15 cellular contexts compared by ENCODE assay signal in genomic region chr11:118076754-118077281, GRCh38. TPM values are rescaled to one million over a fixed set of nuclear protein-coding genes. Genes with fewer than 3 reads are reported as not detected.
DNase-seq lines count a peak whose midpoint lies in the region; ATAC-seq and TF ChIP-seq lines count a peak whose summit lies in the region.
"Had no signal": no experiment of that assay in that cellular context is flagged by ENCODE, and none has a peak within 500 bp of the region (broad histone marks: within the 10 kb centered on the region; RNA-seq: fewer than 3 reads in every experiment).

TMPRSS4 (plus strand) TSS chr11:118077078; CDS start chr11:118077303, 225 bp downstream.

- POLR2A ChIA-PET in activated CD8-positive, alpha-beta T cell treated with anti-CD3 and anti-CD28 coated beads for 36 hours (lab: Charles Lee): no interaction called here
- POLR2A ChIA-PET in activated CD4-positive, alpha-beta memory T cell treated with anti-CD3 and anti-CD28 coated beads, Interleukin-2, amount 10 ng/mL, durations not matched to agents 7 days and 5 days (lab: Charles Lee): no interaction called here

- no peaks in the 10 kb centered on the region for H3K36me3 ChIP-seq in suprapubic skin

- CTCF ChIA-PET in activated CD8-positive, alpha-beta T cell treated with anti-CD3 and anti-CD28 coated beads for 36 hours (lab: Charles Lee): interaction anchor here (0.6 to 1.1 kb wide), 2 partner anchors 24 to 232 kb away, joined by 3 read pairs; no protein-coding TSS in a partner anchor
- CTCF ChIA-PET in activated CD4-positive, alpha-beta memory T cell treated with anti-CD3 and anti-CD28 coated beads, Interleukin-2, amount 10 ng/mL, durations not matched to agents 7 days and 5 days (lab: Charles Lee): no interaction called here

- no peak for TF ChIP-seq POLR2A in suprapubic skin (IDR thresholded peaks at IDR 0.05)

- H3K4me3 ChIP-seq in suprapubic skin: no peak within 1 kb of the TSS
- H3K4me3 ChIP-seq: GM23248 had no signal

- H3K4me1 Mint-ChIP-seq in activated CD8-positive, alpha-beta T cell treated with anti-CD3 and anti-CD28 coated beads for 36 hours (ENCODE audit: low read depth): no peaks in the 10 kb centered on the region
- H3K4me1 Mint-ChIP-seq in memory B cell: peaks cover 3% of the 10 kb centered on the region
- H3K4me1 Mint-ChIP-seq in activated T-cell treated with anti-CD3 and anti-CD28 coated beads, Interleukin-2, amount 50 U/mL, for 72 hours (ENCODE audit: low read depth): no peaks in the 10 kb centered on the region
- H3K4me1 Mint-ChIP-seq in activated CD4-positive, alpha-beta memory T cell treated with anti-CD3 and anti-CD28 coated beads, Interleukin-2, amount 10 ng/mL, durations not matched to agents 7 days and 5 days: peaks cover 6% of the 10 kb centered on the region
- H3K4me1 Mint-ChIP-seq: activated naive CD4-positive, alpha-beta T cell treated with anti-CD3 and anti-CD28 coated beads, Interleukin-2, amount 50 U/mL, for 24 hours had no signal

- H3K27me3 ChIP-seq in suprapubic skin: peaks cover 17% of the 10 kb centered on the region

- 58% methylated on average over 7 of the region's 7 CpGs for WGBS in suprapubic skin

- H3K27me3 Mint-ChIP-seq in activated CD8-positive, alpha-beta T cell treated with anti-CD3 and anti-CD28 coated beads for 36 hours: no peaks in the 10 kb centered on the region
- H3K27me3 Mint-ChIP-seq in memory B cell: peaks cover 28% of the 10 kb centered on the region
- peaks cover 18% of the 10 kb centered on the region for H3K27me3 Mint-ChIP-seq in activated T-cell treated with anti-CD3 and anti-CD28 coated beads, Interleukin-2, amount 50 U/mL, for 72 hours (ENCODE audit: low read depth)
- H3K27me3 Mint-ChIP-seq in activated CD4-positive, alpha-beta memory T cell treated with anti-CD3 and anti-CD28 coated beads, Interleukin-2, amount 10 ng/mL, durations not matched to agents 7 days and 5 days: peaks cover 9% of the 10 kb centered on the region
- H3K27me3 Mint-ChIP-seq: activated naive CD4-positive, alpha-beta T cell treated with anti-CD3 and anti-CD28 coated beads, Interleukin-2, amount 50 U/mL, for 24 hours had no signal

- H3K9me3 Mint-ChIP-seq in activated CD8-positive, alpha-beta T cell treated with anti-CD3 and anti-CD28 coated beads for 36 hours: no peaks in the 10 kb centered on the region
- no peaks in the 10 kb centered on the region for H3K9me3 Mint-ChIP-seq in memory B cell
- no peaks in the 10 kb centered on the region for H3K9me3 Mint-ChIP-seq in activated T-cell treated with anti-CD3 and anti-CD28 coated beads, Interleukin-2, amount 50 U/mL, for 72 hours
- no peaks in the 10 kb centered on the region for H3K9me3 Mint-ChIP-seq in activated CD4-positive, alpha-beta memory T cell treated with anti-CD3 and anti-CD28 coated beads, Interleukin-2, amount 10 ng/mL, durations not matched to agents 7 days and 5 days
- H3K9me3 Mint-ChIP-seq: activated naive CD4-positive, alpha-beta T cell treated with anti-CD3 and anti-CD28 coated beads, Interleukin-2, amount 50 U/mL, for 24 hours had no signal

- no peaks in the 10 kb centered on the region for H3K36me3 Mint-ChIP-seq in activated CD8-positive, alpha-beta T cell treated with anti-CD3 and anti-CD28 coated beads for 36 hours (ENCODE audit: low read depth)
- H3K36me3 Mint-ChIP-seq in memory B cell: no peaks in the 10 kb centered on the region
- no peaks in the 10 kb centered on the region for H3K36me3 Mint-ChIP-seq in activated T-cell treated with anti-CD3 and anti-CD28 coated beads, Interleukin-2, amount 50 U/mL, for 72 hours (ENCODE audit: insufficient read depth in 2 of 2)
- H3K36me3 Mint-ChIP-seq in activated CD4-positive, alpha-beta memory T cell treated with anti-CD3 and anti-CD28 coated beads, Interleukin-2, amount 10 ng/mL, durations not matched to agents 7 days and 5 days (ENCODE audit: low read depth): no peaks in the 10 kb centered on the region
- H3K36me3 Mint-ChIP-seq: activated naive CD4-positive, alpha-beta T cell treated with anti-CD3 and anti-CD28 coated beads, Interleukin-2, amount 50 U/mL, for 24 hours had no signal

- H3K4me3 Mint-ChIP-seq in activated CD8-positive, alpha-beta T cell treated with anti-CD3 and anti-CD28 coated beads for 36 hours: no peak within 1 kb of the TSS
- H3K4me3 Mint-ChIP-seq in memory B cell: no peak within 1 kb of the TSS
- H3K4me3 Mint-ChIP-seq in activated T-cell treated with anti-CD3 and anti-CD28 coated beads, Interleukin-2, amount 50 U/mL, for 72 hours: no peak within 1 kb of the TSS
- H3K4me3 Mint-ChIP-seq in activated CD4-positive, alpha-beta memory T cell treated with anti-CD3 and anti-CD28 coated beads, Interleukin-2, amount 10 ng/mL, durations not matched to agents 7 days and 5 days: no peak within 1 kb of the TSS
- H3K4me3 Mint-ChIP-seq: activated naive CD4-positive, alpha-beta T cell treated with anti-CD3 and anti-CD28 coated beads, Interleukin-2, amount 50 U/mL, for 24 hours had no signal

- no peak within 1 kb of the TSS for H3K27ac ChIP-seq in suprapubic skin
- H3K27ac ChIP-seq: GM23248 had no signal

- peak within 1 kb of the TSS; percentile 5 for H3K27ac Mint-ChIP-seq in activated CD8-positive, alpha-beta T cell treated with anti-CD3 and anti-CD28 coated beads for 36 hours
- H3K27ac Mint-ChIP-seq in memory B cell: no peak within 1 kb of the TSS
- H3K27ac Mint-ChIP-seq in activated T-cell treated with anti-CD3 and anti-CD28 coated beads, Interleukin-2, amount 50 U/mL, for 72 hours: no peak within 1 kb of the TSS
- H3K27ac Mint-ChIP-seq in activated CD4-positive, alpha-beta memory T cell treated with anti-CD3 and anti-CD28 coated beads, Interleukin-2, amount 10 ng/mL, durations not matched to agents 7 days and 5 days: no peak within 1 kb of the TSS
- H3K27ac Mint-ChIP-seq: activated naive CD4-positive, alpha-beta T cell treated with anti-CD3 and anti-CD28 coated beads, Interleukin-2, amount 50 U/mL, for 24 hours had no signal

- DNase-seq in COR-L47 (lab: John Stamatoyannopoulos, UW): peak; percentile 77
- DNase-seq in NCI-H1105 (lab: John Stamatoyannopoulos, UW): peak; percentile 93
- no peak for DNase-seq in activated CD8-positive, alpha-beta T cell treated with anti-CD3 and anti-CD28 coated beads for 36 hours
- no peak for DNase-seq in memory B cell (ENCODE audit: low spot score in 2 of 2)
- DNase-seq in activated T-cell treated with anti-CD3 and anti-CD28 coated beads, Interleukin-2, amount 50 U/mL, for 72 hours: no peak
- no peak for DNase-seq in suprapubic skin (ENCODE audit: low spot score in 2 of 2)
- no peak for DNase-seq in activated CD4-positive, alpha-beta memory T cell treated with anti-CD3 and anti-CD28 coated beads, Interleukin-2, amount 10 ng/mL, durations not matched to agents 7 days and 5 days
- DNase-seq: cortex of kidney, GM23248, substantia nigra, SW 1271 had no signal

- intact Hi-C loops in activated CD8-positive, alpha-beta T cell treated with anti-CD3 and anti-CD28 coated beads for 36 hours (cut with micrococcal nuclease): no loop called here

- no peak for TF ChIP-seq EP300 in suprapubic skin (IDR thresholded peaks at IDR 0.05)

- no peak for TF ChIP-seq CTCF in activated CD8-positive, alpha-beta T cell treated with anti-CD3 and anti-CD28 coated beads for 36 hours (IDR thresholded peaks at IDR 0.05)
- TF ChIP-seq CTCF in suprapubic skin (IDR thresholded peaks at IDR 0.05): no peak

- H3K4me1 ChIP-seq in suprapubic skin: peaks cover 30% of the 10 kb centered on the region

- no peak for ATAC-seq in activated CD8-positive, alpha-beta T cell treated with anti-CD3 and anti-CD28 coated beads for 36 hours
- peak; percentile 46 for ATAC-seq in memory B cell (ENCODE audit: low read depth)
- ATAC-seq in activated T-cell treated with anti-CD3 and anti-CD28 coated beads, Interleukin-2, amount 50 U/mL, for 72 hours (replicated peaks in 1 of 2): no peak
- no peak for ATAC-seq in GM19397 (IDR thresholded peaks at IDR 0.05; ENCODE audit: unreplicated experiment)

- H3K9me3 ChIP-seq in suprapubic skin: no peaks in the 10 kb centered on the region

RNA-seq across cellular contexts. Expression of gene TMPRSS4, which starts in this region (rescaled TPM):
- total RNA-seq in activated CD8-positive, alpha-beta T cell treated with anti-CD3 and anti-CD28 coated beads for 36 hours: not detected
- under 1 TPM in 1 of 2 donors, not detected in 1; 0.07 TPM for total RNA-seq in activated T-cell treated with anti-CD3 and anti-CD28 coated beads, Interleukin-2, amount 50 U/mL, for 72 hours
- total RNA-seq in suprapubic skin: 10 to 100 TPM in 1 of 4 donors, 1 to 10 TPM in 3; 1.6 to 17.0 (median 2.4) TPM
- total RNA-seq in activated CD4-positive, alpha-beta memory T cell treated with anti-CD3 and anti-CD28 coated beads, Interleukin-2, amount 10 ng/mL, durations not matched to agents 7 days and 5 days: under 1 TPM in 1 of 2 experiments, not detected in 1; 0.05 TPM
- total RNA-seq: GM23248, lung microvascular endothelial cell, NCI-H460 had no signal

Comparison
In these comparisons a context has a peak if more than half of its experiments do, and no peak if none do; other contexts are left out.
1. DNase-seq: peak in COR-L47 (single experiment) and NCI-H1105 (single experiment); none in activated CD8-positive, alpha-beta T cell treated with anti-CD3 and anti-CD28 coated beads for 36 hours (single experiment), memory B cell (0 of 2), activated T-cell treated with anti-CD3 and anti-CD28 coated beads, Interleukin-2, amount 50 U/mL, for 72 hours (0 of 2), suprapubic skin (0 of 2) and activated CD4-positive, alpha-beta memory T cell treated with anti-CD3 and anti-CD28 coated beads, Interleukin-2, amount 10 ng/mL, durations not matched to agents 7 days and 5 days (single experiment).